Comparison of ENCODE assay signal across 19 cellular contexts in genomic region chr1:65179148-65179547, GRCh38. TPM values are rescaled to one million over a fixed set of nuclear protein-coding genes. Genes with fewer than 3 reads are reported as not detected.
DNase-seq lines count a peak whose midpoint lies in the region; ATAC-seq, FAIRE-seq and TF ChIP-seq lines count a peak whose summit lies in the region.
"Had no signal": no experiment of that assay in that cellular context is flagged by ENCODE, and none has a peak within 500 bp of the region (broad histone marks: within the 10 kb centered on the region; RNA-seq: fewer than 3 reads in every experiment).

No MANE protein-coding gene starts in this region.

- no peaks in the 10 kb centered on the region for H3K9me1 ChIP-seq in keratinocyte (ENCODE audit: control insufficient read depth, extremely low read depth, insufficient read depth, low read length)

- dilution Hi-C loops in keratinocyte (cut with MboI; ENCODE audit: extremely low pct_ligation_motif_present, low sequenced_read_pairs), result no loop called here

- WGBS in esophagus muscularis mucosa, result 94% methylated on average over 1 of the region's 1 CpG

- H3K4me1 ChIP-seq in keratinocyte (ENCODE audit: control insufficient read depth, extremely low read depth, insufficient read depth, low read length), result peaks cover 51% of the 10 kb centered on the region
- H3K4me1 ChIP-seq in BE2C, result no peaks in the 10 kb centered on the region
- peaks cover 44 to 71% (median 54%) of the 10 kb centered on the region in 4 donors for H3K4me1 ChIP-seq in esophagus muscularis mucosa

- intact Hi-C loops in esophagus muscularis mucosa (cut with DNase I), result no loop called here

- no peak for TF ChIP-seq CTCF in keratinocyte (optimal IDR thresholded peaks at IDR 0.05 in 1 of 3, IDR thresholded peaks at IDR 0.05 in 1 of 3, conservative IDR thresholded peaks at IDR 0.05 in 1 of 3; ENCODE audit: extremely low read depth in 1 of 3, insufficient read depth in 2 of 3, low read length in 3 of 3)
- no peak for TF ChIP-seq CTCF in BE2C (IDR thresholded peaks at IDR 0.05; ENCODE audit: low read depth, low read length)
- TF ChIP-seq CTCF in esophagus muscularis mucosa (IDR thresholded peaks at IDR 0.05), result no peak

- no peak for TF ChIP-seq POLR2A in esophagus muscularis mucosa (IDR thresholded peaks at IDR 0.05; ENCODE audit: low read depth)

- peak; percentile 28 for ATAC-seq in HG02981 (IDR thresholded peaks at IDR 0.05; ENCODE audit: unreplicated experiment)
- no peak for ATAC-seq in activated naive CD8-positive, alpha-beta T cell treated with anti-CD3 and anti-CD28 coated beads, Interleukin-2, amount 50 U/mL, for 24 hours
- ATAC-seq: Panc1 had no signal

- H3K4me3 ChIP-seq in keratinocyte (ENCODE audit: control insufficient read depth in 2 of 3, extremely low read depth in 1 of 3, insufficient read depth in 2 of 3, low read depth in 1 of 3, low read length in 3 of 3), result no peak overlapping the region
- H3K4me3 ChIP-seq in BE2C (ENCODE audit: low read depth, low read length), result no peak overlapping the region
- no peak overlapping the region for H3K4me3 ChIP-seq in esophagus muscularis mucosa

- H3K27ac Mint-ChIP-seq in activated naive CD8-positive, alpha-beta T cell treated with anti-CD3 and anti-CD28 coated beads, Interleukin-2, amount 50 U/mL, for 24 hours, result no peak overlapping the region

- no peak overlapping the region for H2AFZ ChIP-seq in keratinocyte (ENCODE audit: control insufficient read depth, low read length)

- H3K9ac ChIP-seq in keratinocyte (ENCODE audit: control insufficient read depth, extremely low read depth, insufficient read depth, low read length), result no peak overlapping the region
- H3K9ac ChIP-seq: KMS-11 had no signal

- no peaks in the 10 kb centered on the region for H3K9me3 Mint-ChIP-seq in activated naive CD8-positive, alpha-beta T cell treated with anti-CD3 and anti-CD28 coated beads, Interleukin-2, amount 50 U/mL, for 24 hours
- H3K9me3 Mint-ChIP-seq: CD4-positive, alpha-beta memory T cell had no signal

- H3K27ac ChIP-seq in keratinocyte (ENCODE audit: control insufficient read depth, insufficient read depth, low read length) (no peak overlapping the region), esophagus muscularis mucosa (replicated peaks in 1 of 4) (no peak overlapping the region)
- H3K27ac ChIP-seq: KMS-11 had no signal

- DNase-seq in NCI-H510A treated with DMSO at 0.1 percent for 48 hours (lab: John Stamatoyannopoulos, UW), result peak; percentile 53
- peak; percentile 33 for DNase-seq in astrocyte of the hippocampus (ENCODE audit: low read depth, low spot score)
- DNase-seq in keratinocyte (ENCODE audit: low read depth, low spot score), result no peak
- no peak for DNase-seq in activated naive CD8-positive, alpha-beta T cell treated with anti-CD3 and anti-CD28 coated beads, Interleukin-2, amount 50 U/mL, for 24 hours
- no peak for DNase-seq in BE2C
- no peak for DNase-seq in dermis blood vessel endothelial cell
- no peak for DNase-seq in esophagus muscularis mucosa (ENCODE audit: extremely low spot score)
- DNase-seq: ACHN; CD4-positive, alpha-beta memory T cell; MM.1S; NCI-H1105 treated with DMSO at 0.1 percent for 48 hours; NCI-H187; NCI-H2227 treated with DMSO at 0.1 percent for 48 hours; NCI-H774; SIG-M5 had no signal

- peak; percentile 71 for FAIRE-seq in keratinocyte (lab: Jason Lieb, UNC)
- FAIRE-seq: H1 had no signal

- H3K27me3 ChIP-seq in keratinocyte (ENCODE audit: control insufficient read depth, extremely low read depth, insufficient read depth, low read length) (no peaks in the 10 kb centered on the region), BE2C (no peaks in the 10 kb centered on the region), esophagus muscularis mucosa (no peaks in the 10 kb centered on the region)

- no peak for TF ChIP-seq EP300 in esophagus muscularis mucosa (IDR thresholded peaks at IDR 0.05)

- peaks cover 38% of the 10 kb centered on the region for H3K79me2 ChIP-seq in keratinocyte (ENCODE audit: control insufficient read depth, insufficient read depth, low read length)

- H3K36me3 ChIP-seq in keratinocyte (ENCODE audit: control insufficient read depth in 2 of 2, extremely low read depth in 1 of 2, insufficient read depth in 2 of 2, low read length in 2 of 2) (no peaks in the 10 kb centered on the region), BE2C (no peaks in the 10 kb centered on the region), esophagus muscularis mucosa (no peaks in the 10 kb centered on the region)

- H3K9me3 ChIP-seq in keratinocyte (ENCODE audit: control insufficient read depth, low read depth, low read length) (no peaks in the 10 kb centered on the region), BE2C (no peaks in the 10 kb centered on the region), esophagus muscularis mucosa (no peaks in the 10 kb centered on the region)

- H3K4me2 ChIP-seq in keratinocyte (ENCODE audit: control insufficient read depth, extremely low read depth, insufficient read depth, low read depth, low read length), result no peak overlapping the region
- H3K4me2 ChIP-seq: KMS-11 had no signal

- no peaks in the 10 kb centered on the region for H4K20me1 ChIP-seq in keratinocyte (ENCODE audit: control insufficient read depth, extremely low read depth, insufficient read depth, low read length)

- no peak overlapping the region for H3K4me3 Mint-ChIP-seq in activated naive CD8-positive, alpha-beta T cell treated with anti-CD3 and anti-CD28 coated beads, Interleukin-2, amount 50 U/mL, for 24 hours
- H3K4me3 Mint-ChIP-seq: CD4-positive, alpha-beta memory T cell had no signal

- no peaks in the 10 kb centered on the region for H3K4me1 Mint-ChIP-seq in activated naive CD8-positive, alpha-beta T cell treated with anti-CD3 and anti-CD28 coated beads, Interleukin-2, amount 50 U/mL, for 24 hours

- no peaks in the 10 kb centered on the region for H3K36me3 Mint-ChIP-seq in activated naive CD8-positive, alpha-beta T cell treated with anti-CD3 and anti-CD28 coated beads, Interleukin-2, amount 50 U/mL, for 24 hours (ENCODE audit: low read depth)
- H3K36me3 Mint-ChIP-seq: CD4-positive, alpha-beta memory T cell had no signal

- H3K27me3 Mint-ChIP-seq in activated naive CD8-positive, alpha-beta T cell treated with anti-CD3 and anti-CD28 coated beads, Interleukin-2, amount 50 U/mL, for 24 hours, result peaks cover under 1% of the 10 kb centered on the region

RNA-seq across cellular contexts. Expression of gene AK4, which starts 31.1 kb away (rescaled TPM):
- 70.8 to 90.0 TPM (median 77.8 TPM) in 3 replicates for polyA plus RNA-seq in keratinocyte
- 21.7 TPM for polyA plus RNA-seq in keratinocyte (2011; ENCODE audit: low read depth)
- polyA plus RNA-seq in keratinocyte (2011; cell fraction: cytosol; rRNA removed), result 66.6 and 130 TPM in 2 replicates
- 43.4 and 55.0 TPM in 2 replicates for polyA plus RNA-seq in keratinocyte (2011; cell fraction: nucleus; rRNA removed)
- polyA plus RNA-seq in keratinocyte (2012; ENCODE audit: low replicate concordance), result 28.9 and 40.6 TPM in 2 replicates
- polyA minus RNA-seq in keratinocyte, result 50.2 to 116 TPM (median 97.8 TPM) in 3 replicates
- polyA minus RNA-seq in keratinocyte (2011; cell fraction: cytosol; rRNA and poly(A)+ RNA removed), result 42.0 TPM
- 30.5 and 69.2 TPM in 2 replicates for polyA minus RNA-seq in keratinocyte (2011; cell fraction: nucleus; rRNA and poly(A)+ RNA removed)
- 1.5 TPM for polyA plus RNA-seq in BE2C (2012; ENCODE audit: insufficient read depth, insufficient read length, low read depth)
- total RNA-seq in dermis blood vessel endothelial cell (21.1 and 23.1 TPM in 2 replicates), esophagus muscularis mucosa (10 to 100 TPM; 41.1 to 66.0 (median 51.2) TPM)
- polyA plus RNA-seq: CD4-positive, alpha-beta memory T cell had no signal

Comparison
In these comparisons a context has a peak if more than half of its experiments do, and no peak if none do; other contexts are left out.
1. DNase-seq: peak in NCI-H510A treated with DMSO at 0.1 percent for 48 hours (single experiment) and astrocyte of the hippocampus (single experiment); none in keratinocyte (single experiment), activated naive CD8-positive, alpha-beta T cell treated with anti-CD3 and anti-CD28 coated beads, Interleukin-2, amount 50 U/mL, for 24 hours (single experiment), BE2C (single experiment), dermis blood vessel endothelial cell (single experiment) and esophagus muscularis mucosa (single experiment).